2 cellular contexts compared by ENCODE assay signal in genomic region chr11:12542186-12542935, GRCh38.
TF ChIP-seq lines count a peak whose summit lies in the region.

No MANE protein-coding gene starts in this region.

TF ChIP-seq in A549, 52 proteins besides CTCF, POLR2A, EP300 and RAD21:
- no peak for TF ChIP-seq HOXB13 (CRISPR knock-in tag; IDR thresholded peaks at IDR 0.05; ENCODE audit: low read depth)
- TF ChIP-seq EHMT2 (IDR thresholded peaks at IDR 0.05; ENCODE audit: low read depth) = no peak
- no peak for TF ChIP-seq CBX2 (IDR thresholded peaks at IDR 0.05; ENCODE audit: borderline replicate concordance, low read depth)
- no peak for TF ChIP-seq NPAS2 (CRISPR knock-in tag; IDR thresholded peaks at IDR 0.05; ENCODE audit: borderline replicate concordance)
- TF ChIP-seq RNF2 (IDR thresholded peaks at IDR 0.05; ENCODE audit: borderline replicate concordance, low read depth) = no peak
- TF ChIP-seq HOXB5 (CRISPR knock-in tag; IDR thresholded peaks at IDR 0.05) = no peak
- TF ChIP-seq CEBPB (IDR thresholded peaks at IDR 0.05) = no peak
- no peak for TF ChIP-seq ZSCAN20 (CRISPR knock-in tag; IDR thresholded peaks at IDR 0.05)
- TF ChIP-seq TFCP2L1 (CRISPR knock-in tag; IDR thresholded peaks at IDR 0.05) = no peak
- TF ChIP-seq HDAC2 (IDR thresholded peaks at IDR 0.05) = no peak
- TF ChIP-seq MAFK (IDR thresholded peaks at IDR 0.05; ENCODE audit: partially characterized antibody) = no peak
- no peak for TF ChIP-seq CHD4 (IDR thresholded peaks at IDR 0.05; ENCODE audit: borderline replicate concordance)
- TF ChIP-seq ELK1 (IDR thresholded peaks at IDR 0.05; ENCODE audit: low read depth, low read length) = no peak
- TF ChIP-seq SREBF2 (IDR thresholded peaks at IDR 0.05) = no peak
- no peak for TF ChIP-seq MYC (IDR thresholded peaks at IDR 0.05; ENCODE audit: borderline replicate concordance, low read length)
- TF ChIP-seq KDM1A (IDR thresholded peaks at IDR 0.05; ENCODE audit: low read depth) = no peak

TF ChIP-seq in H1, 55 proteins besides CTCF, POLR2A, EP300 and RAD21:
- TF ChIP-seq SIN3A (conservative IDR thresholded peaks at IDR 0.05 in 1 of 2, IDR thresholded peaks at IDR 0.05 in 1 of 2; ENCODE audit: low read depth in 1 of 2, low read length in 2 of 2) (no peak), YY1 (IDR thresholded peaks at IDR 0.05; ENCODE audit: low read depth, low read length) (no peak), POLR2AphosphoS5 (IDR thresholded peaks at IDR 0.05; ENCODE audit: low read depth, low read length) (no peak), PHF8 (conservative IDR thresholded peaks at IDR 0.05; ENCODE audit: low read depth, low read length) (no peak), TAF7 (optimal IDR thresholded peaks at IDR 0.05; ENCODE audit: borderline replicate concordance, low read depth, low read length) (no peak)
